ENCODE assay signal across 9 cellular contexts in the genomic region with DNA sequence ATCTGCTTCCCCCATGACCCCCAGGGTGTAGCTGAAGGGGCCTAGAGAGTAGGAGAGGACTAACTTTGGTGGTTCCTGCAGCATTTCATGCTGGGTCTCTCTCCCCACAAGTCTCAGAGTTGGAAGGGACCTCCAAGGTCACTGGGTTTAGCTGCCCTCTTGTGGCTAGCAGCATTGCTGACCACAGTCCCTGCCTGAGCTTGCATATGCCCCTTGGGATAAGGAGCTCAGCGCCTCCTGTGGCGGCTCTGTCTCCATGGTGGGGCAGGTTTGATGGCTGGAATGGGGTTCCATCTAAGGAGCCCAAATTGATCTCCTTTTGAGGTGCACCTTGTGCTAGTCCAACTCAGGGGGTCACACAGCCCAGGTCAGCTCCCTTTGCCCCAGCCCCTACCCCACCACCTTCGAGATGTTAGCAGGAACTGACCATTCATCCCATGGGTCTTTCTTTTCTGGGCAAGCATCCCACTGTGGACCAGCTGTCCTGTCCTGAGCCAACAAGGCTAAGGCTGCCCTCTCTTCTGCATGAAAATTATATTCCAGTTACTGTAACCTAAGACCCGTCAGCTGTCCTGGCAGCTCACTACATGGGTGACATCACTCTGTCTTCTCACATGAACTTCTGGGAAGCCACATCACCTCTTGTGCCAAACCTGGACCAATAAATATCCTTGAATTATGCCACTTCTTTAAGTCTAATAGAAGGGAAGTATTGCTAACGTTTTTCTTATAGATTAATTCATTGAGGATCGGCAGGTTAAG.
DNase-seq lines count a peak whose midpoint lies in the region; ATAC-seq, FAIRE-seq and TF ChIP-seq lines count a peak whose summit lies in the region.
"Had no signal": no experiment of that assay in that cellular context is flagged by ENCODE, and none has a peak within 500 bp of the region (broad histone marks: within the 10 kb centered on the region; RNA-seq: fewer than 3 reads in every experiment).

No MANE protein-coding gene starts in this region.

- no peak for FAIRE-seq in pancreas (lab: Jason Lieb, UNC)

- H3K9me3 ChIP-seq in pancreas = no peaks in the 10 kb centered on the region

- 75 to 90% methylated on average over 6 of the region's 6 CpGs for WGBS in pancreas, 2 donors

- no peaks in the 10 kb centered on the region for H3K36me3 Mint-ChIP-seq in endothelial cell (ENCODE audit: low read depth, unreplicated experiment)
- no peaks in the 10 kb centered on the region for H3K36me3 Mint-ChIP-seq in activated naive CD8-positive, alpha-beta T cell treated with anti-CD3 and anti-CD28 coated beads, Interleukin-2, amount 50 U/mL, for 24 hours (ENCODE audit: low read depth)

- H3K4me1 Mint-ChIP-seq in endothelial cell (ENCODE audit: unreplicated experiment) = peaks cover 16% of the 10 kb centered on the region
- H3K4me1 Mint-ChIP-seq in activated naive CD8-positive, alpha-beta T cell treated with anti-CD3 and anti-CD28 coated beads, Interleukin-2, amount 50 U/mL, for 24 hours = peaks cover 6% of the 10 kb centered on the region

- H3K4me3 Mint-ChIP-seq in endothelial cell (ENCODE audit: unreplicated experiment) = no peak overlapping the region
- H3K4me3 Mint-ChIP-seq in activated naive CD8-positive, alpha-beta T cell treated with anti-CD3 and anti-CD28 coated beads, Interleukin-2, amount 50 U/mL, for 24 hours = no peak overlapping the region

- no peak overlapping the region for H3K27ac Mint-ChIP-seq in endothelial cell (ENCODE audit: unreplicated experiment)
- no peak overlapping the region for H3K27ac Mint-ChIP-seq in activated naive CD8-positive, alpha-beta T cell treated with anti-CD3 and anti-CD28 coated beads, Interleukin-2, amount 50 U/mL, for 24 hours

- no peaks in the 10 kb centered on the region for H3K4me1 ChIP-seq in pancreas

- H3K9me3 Mint-ChIP-seq in endothelial cell (ENCODE audit: unreplicated experiment) = no peaks in the 10 kb centered on the region
- no peaks in the 10 kb centered on the region for H3K9me3 Mint-ChIP-seq in activated naive CD8-positive, alpha-beta T cell treated with anti-CD3 and anti-CD28 coated beads, Interleukin-2, amount 50 U/mL, for 24 hours

- TF ChIP-seq CTCF in endothelial cell (IDR thresholded peaks at IDR 0.05; ENCODE audit: unreplicated experiment) (peak; percentile 45), pancreas (IDR thresholded peaks at IDR 0.05) (peak in 3 of 4 donors; percentile 20 to 29 (median 28))

- H3K4me3 ChIP-seq in pancreas = no peak overlapping the region

- ATAC-seq in pancreas (peak; percentile 55 to 85 (median 80)), GM21381 (IDR thresholded peaks at IDR 0.05; ENCODE audit: unreplicated experiment) (no peak), GM18502 (IDR thresholded peaks at IDR 0.05; ENCODE audit: poor library complexity, unreplicated experiment) (no peak)
- no peak for ATAC-seq in activated naive CD8-positive, alpha-beta T cell treated with anti-CD3 and anti-CD28 coated beads, Interleukin-2, amount 50 U/mL, for 24 hours

- H3K27me3 Mint-ChIP-seq in endothelial cell (ENCODE audit: unreplicated experiment) = peaks cover 4% of the 10 kb centered on the region
- no peaks in the 10 kb centered on the region for H3K27me3 Mint-ChIP-seq in activated naive CD8-positive, alpha-beta T cell treated with anti-CD3 and anti-CD28 coated beads, Interleukin-2, amount 50 U/mL, for 24 hours

- intact Hi-C loops in pancreas (cut with DNase I) = no loop called here

- no peaks in the 10 kb centered on the region for H3K27me3 ChIP-seq in pancreas

- in situ Hi-C loops in G401 (cut with HindIII; ENCODE audit: low sequenced_read_pairs) = no loop called here

- no peak overlapping the region for H3K27ac ChIP-seq in pancreas

- DNase-seq in G401 (ENCODE audit: low spot score) = peak; percentile 15
- DNase-seq in NCI-H69 (lab: John Stamatoyannopoulos, UW) = peak; percentile 54
- peak; percentile 78 for DNase-seq in endothelial cell (ENCODE audit: low spot score)
- peak in 4 of 6 donors; percentile 24 to 70 (median 44) for DNase-seq in pancreas
- DNase-seq in activated naive CD8-positive, alpha-beta T cell treated with anti-CD3 and anti-CD28 coated beads, Interleukin-2, amount 50 U/mL, for 24 hours = no peak
- no peak for DNase-seq in stimulated activated CD4-positive, alpha-beta T cell treated with anti-CD3 and anti-CD28 coated beads, Interleukin-4, amount 100 ng/mL, for 4 hours
- DNase-seq: stimulated activated CD8-positive, alpha-beta memory T cell treated with anti-CD3 and anti-CD28 coated beads, Interleukin-4, amount 100 ng/mL, for 48 hours had no signal

- H3K36me3 ChIP-seq in pancreas = no peaks in the 10 kb centered on the region

Comparison
In these comparisons a context has a peak if more than half of its experiments do, and no peak if none do; other contexts are left out.
1. DNase-seq: peak in G401 (single experiment), NCI-H69 (single experiment), endothelial cell (single experiment) and pancreas (4 of 6); none in activated naive CD8-positive, alpha-beta T cell treated with anti-CD3 and anti-CD28 coated beads, Interleukin-2, amount 50 U/mL, for 24 hours (single experiment) and stimulated activated CD4-positive, alpha-beta T cell treated with anti-CD3 and anti-CD28 coated beads, Interleukin-4, amount 100 ng/mL, for 4 hours (0 of 2).
2. ATAC-seq: peak in pancreas (4 of 4); none in activated naive CD8-positive, alpha-beta T cell treated with anti-CD3 and anti-CD28 coated beads, Interleukin-2, amount 50 U/mL, for 24 hours (single experiment), GM21381 (single experiment) and GM18502 (single experiment).